8 cellular contexts compared by ENCODE assay signal in genomic region chr2:176491172-176491904, GRCh38.
A peak's percentile ranks its signal among the peaks of the same experiment; 100 is the strongest.
DNase-seq lines count a peak whose midpoint lies in the region; ATAC-seq and TF ChIP-seq lines count a peak whose summit lies in the region.

No MANE protein-coding gene starts in this region.

- TF ChIP-seq CTCF in AG04449 (IDR thresholded peaks at IDR 0.05; ENCODE audit: insufficient read depth, low read length, missing control alignments) = no peak

- POLR2A ChIA-PET in AG04449 (lab: Yijun Ruan, JAX) = interaction anchor here (0.7 to 1.0 kb wide), 3 partner anchors 15 to 72 kb away, joined by 3 read pairs; no protein-coding TSS in a partner anchor

- in situ Hi-C loops in G401 (cut with HindIII; ENCODE audit: low sequenced_read_pairs) = no loop called here

- peak; percentile 99 for DNase-seq in AG04449 (ENCODE audit: low read depth, low spot score)
- DNase-seq in glomerular visceral epithelial cell (ENCODE audit: extremely low spot score) = peak; percentile 91
- peak; percentile 24 for DNase-seq in stimulated activated CD8-positive, alpha-beta memory T cell treated with anti-CD3 and anti-CD28 coated beads, Interleukin-4, amount 100 ng/mL, for 24 hours (ENCODE audit: low read depth)
- no peak for DNase-seq in G401 (ENCODE audit: low spot score)
- no peak for DNase-seq in NCI-H1048 (lab: John Stamatoyannopoulos, UW)

- no peak overlapping the region for H3K4me3 ChIP-seq in AG04449 (ENCODE audit: low read depth, low read length)

- peak; percentile 87 for ATAC-seq in GM19025 (IDR thresholded peaks at IDR 0.05; ENCODE audit: low read depth, unreplicated experiment)
- ATAC-seq in HG03066 (IDR thresholded peaks at IDR 0.05; ENCODE audit: low read depth, unreplicated experiment) = peak; percentile 91
- peak; percentile 98 for ATAC-seq in SK-N-SH treated with all-trans-retinoic acid at 6 μM for 48 hours

- CTCF ChIA-PET in AG04449 (lab: Yijun Ruan, JAX) = interaction anchor here (0.6 to 5.3 kb wide), 5 partner anchors 14 to 350 kb away, joined by 3 to 29 read pairs (median 3); no protein-coding TSS in a partner anchor

TF ChIP-seq in SK-N-SH treated with all-trans-retinoic acid at 6 μM for 48 hours, 23 proteins besides CTCF, POLR2A, EP300 and RAD21:
- TF ChIP-seq CREB5 (CRISPR knock-in tag; IDR thresholded peaks at IDR 0.05; ENCODE audit: low read depth) (no peak), ZNF565 (CRISPR knock-in tag; conservative IDR thresholded peaks at IDR 0.05; ENCODE audit: low read depth) (no peak), TOX (CRISPR knock-in tag; IDR thresholded peaks at IDR 0.05; ENCODE audit: borderline replicate concordance) (0 out of 2 replicates have a peak, but pooled peaks have one; percentile 75)

Comparison
In these comparisons a context has a peak if more than half of its experiments do, and no peak if none do; other contexts are left out.
1. DNase-seq: peak in AG04449 (single experiment), glomerular visceral epithelial cell (single experiment) and stimulated activated CD8-positive, alpha-beta memory T cell treated with anti-CD3 and anti-CD28 coated beads, Interleukin-4, amount 100 ng/mL, for 24 hours (single experiment); none in G401 (single experiment) and NCI-H1048 (single experiment).
2. Peak in every context shown above with its lines, with median percentiles within 50 percentile points of each other: ATAC-seq.